8 cellular contexts compared by ENCODE assay signal in genomic region chr1:109793486-109794318, GRCh38. TPM values are rescaled to one million over a fixed set of nuclear protein-coding genes. Genes with fewer than 3 reads are reported as not detected.
DNase-seq lines count a peak whose midpoint lies in the region; ATAC-seq and TF ChIP-seq lines count a peak whose summit lies in the region.

No MANE protein-coding gene starts in this region.

- H3K9ac ChIP-seq in rectal smooth muscle tissue (ENCODE audit: low read length): no peak overlapping the region

- no peaks in the 10 kb centered on the region for H3K36me3 ChIP-seq in rectal smooth muscle tissue (ENCODE audit: control insufficient read depth, insufficient read depth, low read length)
- H3K36me3 ChIP-seq in vagina: no peaks in the 10 kb centered on the region

- H3K4me3 ChIP-seq in rectal smooth muscle tissue (ENCODE audit: low read length) (peak overlapping the region; percentile 27), vagina (no peak overlapping the region)

- H3K27me3 ChIP-seq in rectal smooth muscle tissue (ENCODE audit: control insufficient read depth, insufficient read depth, low read length): no peaks in the 10 kb centered on the region
- no peaks in the 10 kb centered on the region for H3K27me3 ChIP-seq in vagina

- peaks cover 72% of the 10 kb centered on the region for H3K4me1 Mint-ChIP-seq in activated CD4-positive, alpha-beta T cell treated with anti-CD3 and anti-CD28 coated beads for 36 hours
- peaks cover 82% of the 10 kb centered on the region for H3K4me1 Mint-ChIP-seq in activated T-cell treated with anti-CD3 and anti-CD28 coated beads, Interleukin-2, amount 50 U/mL, for 72 hours (ENCODE audit: low read depth)

- peaks cover 14% of the 10 kb centered on the region for H3K4me1 ChIP-seq in rectal smooth muscle tissue (ENCODE audit: control insufficient read depth, insufficient read depth, low read length)
- H3K4me1 ChIP-seq in vagina: peaks cover 43% of the 10 kb centered on the region

- POLR2A ChIA-PET in activated CD4-positive, alpha-beta T cell treated with anti-CD3 and anti-CD28 coated beads for 36 hours (lab: Charles Lee): no interaction called here

- DNase-seq in activated CD4-positive, alpha-beta T cell treated with anti-CD3 and anti-CD28 coated beads for 36 hours: peak; percentile 58
- no peak for DNase-seq in activated CD4-positive, alpha-beta T cell treated with anti-CD3 and anti-CD28 coated beads, Interleukin-2, amount 50 U/mL, for 48 hours
- DNase-seq in NCI-H446 (lab: John Stamatoyannopoulos, UW): peak; percentile 81 to 85
- peak; percentile 53 to 55 for DNase-seq in activated T-cell treated with anti-CD3 and anti-CD28 coated beads, Interleukin-2, amount 50 U/mL, for 72 hours
- peak; percentile 90 for DNase-seq in glomerular visceral epithelial cell (ENCODE audit: extremely low spot score)
- DNase-seq in vagina (ENCODE audit: extremely low spot score in 2 of 2): no peak

- no peaks in the 10 kb centered on the region for H3K9me3 Mint-ChIP-seq in activated CD4-positive, alpha-beta T cell treated with anti-CD3 and anti-CD28 coated beads for 36 hours (ENCODE audit: low read depth)
- H3K9me3 Mint-ChIP-seq in activated T-cell treated with anti-CD3 and anti-CD28 coated beads, Interleukin-2, amount 50 U/mL, for 72 hours: no peaks in the 10 kb centered on the region

- no peaks in the 10 kb centered on the region for H3K36me3 Mint-ChIP-seq in activated CD4-positive, alpha-beta T cell treated with anti-CD3 and anti-CD28 coated beads for 36 hours (ENCODE audit: low read depth)
- H3K36me3 Mint-ChIP-seq in activated T-cell treated with anti-CD3 and anti-CD28 coated beads, Interleukin-2, amount 50 U/mL, for 72 hours (ENCODE audit: insufficient read depth in 2 of 2): no peaks in the 10 kb centered on the region

- peak overlapping the region; percentile 15 for H3K27ac Mint-ChIP-seq in activated CD4-positive, alpha-beta T cell treated with anti-CD3 and anti-CD28 coated beads for 36 hours
- peak overlapping the region; percentile 25 for H3K27ac Mint-ChIP-seq in activated T-cell treated with anti-CD3 and anti-CD28 coated beads, Interleukin-2, amount 50 U/mL, for 72 hours

- intact Hi-C loops in activated CD4-positive, alpha-beta T cell treated with anti-CD3 and anti-CD28 coated beads for 36 hours (cut with DNase I, micrococcal nuclease): loop anchor here (2.0 to 5.0 kb wide), 4 partner anchors 23 to 189 kb away; partner anchors contain the start of genes AHCYL1 (in 1 of the 2) and CSF1 (in 1 of the 2)
- intact Hi-C loops in vagina (cut with DNase I): loop anchor here (1.0 kb wide), 1 partner anchor 29 kb away; no protein-coding TSS in a partner anchor

- H3K27me3 Mint-ChIP-seq in activated CD4-positive, alpha-beta T cell treated with anti-CD3 and anti-CD28 coated beads for 36 hours: no peaks in the 10 kb centered on the region
- no peaks in the 10 kb centered on the region for H3K27me3 Mint-ChIP-seq in activated T-cell treated with anti-CD3 and anti-CD28 coated beads, Interleukin-2, amount 50 U/mL, for 72 hours (ENCODE audit: low read depth)

- ATAC-seq in activated CD4-positive, alpha-beta T cell treated with anti-CD3 and anti-CD28 coated beads for 36 hours: peak; percentile 13
- peak; percentile 14 to 23 for ATAC-seq in activated T-cell treated with anti-CD3 and anti-CD28 coated beads, Interleukin-2, amount 50 U/mL, for 72 hours (replicated peaks in 1 of 2)
- no peak for ATAC-seq in GM18867 (IDR thresholded peaks at IDR 0.05; ENCODE audit: unreplicated experiment)

- no peaks in the 10 kb centered on the region for H3K9me3 ChIP-seq in vagina

- H3K4me3 Mint-ChIP-seq in activated CD4-positive, alpha-beta T cell treated with anti-CD3 and anti-CD28 coated beads for 36 hours: no peak overlapping the region
- H3K4me3 Mint-ChIP-seq in activated T-cell treated with anti-CD3 and anti-CD28 coated beads, Interleukin-2, amount 50 U/mL, for 72 hours: peak overlapping the region in 1 of 2 donors; percentile 7

- no peak for TF ChIP-seq CTCF in vagina (IDR thresholded peaks at IDR 0.05)

- no peak for TF ChIP-seq POLR2A in vagina (IDR thresholded peaks at IDR 0.05)

- CTCF ChIA-PET in activated CD4-positive, alpha-beta T cell treated with anti-CD3 and anti-CD28 coated beads for 36 hours (lab: Charles Lee): interaction anchor here (0.7 to 26.0 kb wide), 6 partner anchors 9 to 188 kb away, joined by 3 to 499 read pairs (median 4); partner anchors contain the start of gene AHCYL1

- H3K27ac ChIP-seq in rectal smooth muscle tissue (ENCODE audit: low read depth, low read length) (peak overlapping the region; percentile 49), vagina (no peak overlapping the region)

RNA-seq across cellular contexts. Expression of gene EPS8L3, which starts 30.0 kb away (rescaled TPM):
- total RNA-seq in activated CD4-positive, alpha-beta T cell treated with anti-CD3 and anti-CD28 coated beads for 36 hours: not detected
- total RNA-seq in activated T-cell treated with anti-CD3 and anti-CD28 coated beads, Interleukin-2, amount 50 U/mL, for 72 hours: not detected
- not detected for total RNA-seq in vagina

RNA-seq across cellular contexts. Expression of gene GSTM3, which starts 52.9 kb away (rescaled TPM):
- 10 to 100 TPM; 47.6 to 49.1 TPM for total RNA-seq in activated CD4-positive, alpha-beta T cell treated with anti-CD3 and anti-CD28 coated beads for 36 hours
- 10 to 100 TPM in 1 of 2 donors, 1 to 10 TPM in 1; 8.1 to 13.3 TPM for total RNA-seq in activated T-cell treated with anti-CD3 and anti-CD28 coated beads, Interleukin-2, amount 50 U/mL, for 72 hours
- 199 TPM for total RNA-seq in vagina

Comparison
In these comparisons a context has a peak if more than half of its experiments do, and no peak if none do; other contexts are left out.
1. DNase-seq: peak in activated CD4-positive, alpha-beta T cell treated with anti-CD3 and anti-CD28 coated beads for 36 hours (single experiment), NCI-H446 (2 of 2), activated T-cell treated with anti-CD3 and anti-CD28 coated beads, Interleukin-2, amount 50 U/mL, for 72 hours (2 of 2) and glomerular visceral epithelial cell (single experiment); none in activated CD4-positive, alpha-beta T cell treated with anti-CD3 and anti-CD28 coated beads, Interleukin-2, amount 50 U/mL, for 48 hours (0 of 2) and vagina (0 of 2).